Comparison of ENCODE assay signal across 1 cellular context in the genomic region with DNA sequence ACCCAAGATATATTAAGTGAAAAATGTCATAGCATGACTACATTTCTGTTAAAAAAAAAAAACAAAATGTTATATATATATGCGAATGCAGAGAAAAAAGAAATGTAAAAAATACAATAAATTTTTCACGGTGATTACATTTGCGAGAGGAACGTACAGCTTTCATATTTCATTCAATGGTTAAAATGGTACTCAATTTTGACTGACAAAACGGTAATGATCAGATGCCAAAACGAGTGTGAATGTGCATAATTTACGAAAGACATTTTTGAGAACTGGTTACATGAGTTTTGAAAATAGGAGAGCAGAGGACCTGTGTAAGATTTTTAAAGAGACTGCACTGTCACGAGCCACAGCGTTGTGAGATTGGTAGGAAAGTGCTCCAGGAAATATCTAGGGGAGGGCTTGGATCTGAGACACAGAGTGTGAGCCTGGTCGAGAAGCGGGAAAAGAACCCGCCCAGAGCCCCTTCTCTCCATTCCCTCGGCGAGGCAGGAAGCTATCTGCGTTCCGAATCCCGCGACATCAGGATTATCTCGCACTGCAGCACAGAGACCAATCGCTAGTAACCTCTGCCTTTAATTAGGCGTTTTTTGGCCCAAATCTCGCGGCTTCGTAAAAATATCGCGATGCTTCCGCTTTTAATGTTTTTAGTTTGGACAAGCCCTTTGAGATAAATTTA.
TF ChIP-seq lines count a peak whose summit lies in the region.

No MANE protein-coding gene starts in this region.

TF ChIP-seq in K562, 482 proteins besides CTCF, POLR2A, EP300 and RAD21 (continued from another document):
- TF ChIP-seq POLR2B (IDR thresholded peaks at IDR 0.05; ENCODE audit: low read depth, partially characterized antibody) (peak; percentile 90), TAF1 (IDR thresholded peaks at IDR 0.05; ENCODE audit: control insufficient read depth, extremely low read depth, insufficient read depth, low read length, severe bottlenecking) (peak; percentile 95), ZSCAN29 (IDR thresholded peaks at IDR 0.05) (no peak), CBFB (CRISPR knock-in tag; IDR thresholded peaks at IDR 0.05) (no peak), CC2D1A (IDR thresholded peaks at IDR 0.05) (peak; percentile 64; the same call in 1 of the 2 replicates), NR2C1 (IDR thresholded peaks at IDR 0.05) (no peak), NR2C1 (tag; IDR thresholded peaks at IDR 0.05) (peak; percentile 44; the same call in 1 of the 2 replicates), ZNF830 (CRISPR knock-in tag; IDR thresholded peaks at IDR 0.05) (0 out of 2 replicates have a peak, but pooled peaks have one; percentile 59), BMI1 (IDR thresholded peaks at IDR 0.05; ENCODE audit: low read length) (0 out of 2 replicates have a peak, but pooled peaks have one; percentile 18), XRCC3 (IDR thresholded peaks at IDR 0.05) (no peak), HNRNPLL (IDR thresholded peaks at IDR 0.05; ENCODE audit: low read depth, low read length, poor library complexity, severe bottlenecking) (no peak), RBM39 (optimal IDR thresholded peaks at IDR 0.05; ENCODE audit: low read depth, low read length) (no peak), HES1 (IDR thresholded peaks at IDR 0.05; ENCODE audit: low read depth) (no peak), KAT8 (IDR thresholded peaks at IDR 0.05; ENCODE audit: low read depth) (no peak), BRD9 (IDR thresholded peaks at IDR 0.05; ENCODE audit: low read depth, partially characterized antibody) (peak; percentile 76), ZNF445 (CRISPR knock-in tag; IDR thresholded peaks at IDR 0.05; ENCODE audit: low read depth) (no peak), SIN3B (IDR thresholded peaks at IDR 0.05; ENCODE audit: low read depth) (no peak), NFRKB (IDR thresholded peaks at IDR 0.05; ENCODE audit: low read depth) (peak; percentile 79), FOXP1 (CRISPR knock-in tag; IDR thresholded peaks at IDR 0.05) (no peak), CBX1 (IDR thresholded peaks at IDR 0.05; ENCODE audit: low read depth) (peak; percentile 40; the same call in 1 of the 2 replicates), CHCHD3 (CRISPR knock-in tag; IDR thresholded peaks at IDR 0.05) (peak; percentile 78; the same call in 1 of the 2 replicates)
- TF ChIP-seq, protein P1, sequence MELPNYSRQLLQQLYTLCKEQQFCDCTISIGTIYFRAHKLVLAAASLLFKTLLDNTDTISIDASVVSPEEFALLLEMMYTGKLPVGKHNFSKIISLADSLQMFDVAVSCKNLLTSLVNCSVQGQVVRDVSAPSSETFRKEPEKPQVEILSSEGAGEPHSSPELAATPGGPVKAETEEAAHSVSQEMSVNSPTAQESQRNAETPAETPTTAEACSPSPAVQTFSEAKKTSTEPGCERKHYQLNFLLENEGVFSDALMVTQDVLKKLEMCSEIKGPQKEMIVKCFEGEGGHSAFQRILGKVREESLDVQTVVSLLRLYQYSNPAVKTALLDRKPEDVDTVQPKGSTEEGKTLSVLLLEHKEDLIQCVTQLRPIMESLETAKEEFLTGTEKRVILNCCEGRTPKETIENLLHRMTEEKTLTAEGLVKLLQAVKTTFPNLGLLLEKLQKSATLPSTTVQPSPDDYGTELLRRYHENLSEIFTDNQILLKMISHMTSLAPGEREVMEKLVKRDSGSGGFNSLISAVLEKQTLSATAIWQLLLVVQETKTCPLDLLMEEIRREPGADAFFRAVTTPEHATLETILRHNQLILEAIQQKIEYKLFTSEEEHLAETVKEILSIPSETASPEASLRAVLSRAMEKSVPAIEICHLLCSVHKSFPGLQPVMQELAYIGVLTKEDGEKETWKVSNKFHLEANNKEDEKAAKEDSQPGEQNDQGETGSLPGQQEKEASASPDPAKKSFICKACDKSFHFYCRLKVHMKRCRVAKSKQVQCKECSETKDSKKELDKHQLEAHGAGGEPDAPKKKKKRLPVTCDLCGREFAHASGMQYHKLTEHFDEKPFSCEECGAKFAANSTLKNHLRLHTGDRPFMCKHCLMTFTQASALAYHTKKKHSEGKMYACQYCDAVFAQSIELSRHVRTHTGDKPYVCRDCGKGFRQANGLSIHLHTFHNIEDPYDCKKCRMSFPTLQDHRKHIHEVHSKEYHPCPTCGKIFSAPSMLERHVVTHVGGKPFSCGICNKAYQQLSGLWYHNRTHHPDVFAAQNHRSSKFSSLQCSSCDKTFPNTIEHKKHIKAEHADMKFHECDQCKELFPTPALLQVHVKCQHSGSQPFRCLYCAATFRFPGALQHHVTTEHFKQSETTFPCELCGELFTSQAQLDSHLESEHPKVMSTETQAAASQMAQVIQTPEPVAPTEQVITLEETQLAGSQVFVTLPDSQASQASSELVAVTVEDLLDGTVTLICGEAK (IDR thresholded peaks at IDR 0.05), result peak; percentile 41
- TF ChIP-seq, protein P1 (CRISPR knock-in tag; IDR thresholded peaks at IDR 0.05), result no peak
- TF ChIP-seq, protein P2, sequence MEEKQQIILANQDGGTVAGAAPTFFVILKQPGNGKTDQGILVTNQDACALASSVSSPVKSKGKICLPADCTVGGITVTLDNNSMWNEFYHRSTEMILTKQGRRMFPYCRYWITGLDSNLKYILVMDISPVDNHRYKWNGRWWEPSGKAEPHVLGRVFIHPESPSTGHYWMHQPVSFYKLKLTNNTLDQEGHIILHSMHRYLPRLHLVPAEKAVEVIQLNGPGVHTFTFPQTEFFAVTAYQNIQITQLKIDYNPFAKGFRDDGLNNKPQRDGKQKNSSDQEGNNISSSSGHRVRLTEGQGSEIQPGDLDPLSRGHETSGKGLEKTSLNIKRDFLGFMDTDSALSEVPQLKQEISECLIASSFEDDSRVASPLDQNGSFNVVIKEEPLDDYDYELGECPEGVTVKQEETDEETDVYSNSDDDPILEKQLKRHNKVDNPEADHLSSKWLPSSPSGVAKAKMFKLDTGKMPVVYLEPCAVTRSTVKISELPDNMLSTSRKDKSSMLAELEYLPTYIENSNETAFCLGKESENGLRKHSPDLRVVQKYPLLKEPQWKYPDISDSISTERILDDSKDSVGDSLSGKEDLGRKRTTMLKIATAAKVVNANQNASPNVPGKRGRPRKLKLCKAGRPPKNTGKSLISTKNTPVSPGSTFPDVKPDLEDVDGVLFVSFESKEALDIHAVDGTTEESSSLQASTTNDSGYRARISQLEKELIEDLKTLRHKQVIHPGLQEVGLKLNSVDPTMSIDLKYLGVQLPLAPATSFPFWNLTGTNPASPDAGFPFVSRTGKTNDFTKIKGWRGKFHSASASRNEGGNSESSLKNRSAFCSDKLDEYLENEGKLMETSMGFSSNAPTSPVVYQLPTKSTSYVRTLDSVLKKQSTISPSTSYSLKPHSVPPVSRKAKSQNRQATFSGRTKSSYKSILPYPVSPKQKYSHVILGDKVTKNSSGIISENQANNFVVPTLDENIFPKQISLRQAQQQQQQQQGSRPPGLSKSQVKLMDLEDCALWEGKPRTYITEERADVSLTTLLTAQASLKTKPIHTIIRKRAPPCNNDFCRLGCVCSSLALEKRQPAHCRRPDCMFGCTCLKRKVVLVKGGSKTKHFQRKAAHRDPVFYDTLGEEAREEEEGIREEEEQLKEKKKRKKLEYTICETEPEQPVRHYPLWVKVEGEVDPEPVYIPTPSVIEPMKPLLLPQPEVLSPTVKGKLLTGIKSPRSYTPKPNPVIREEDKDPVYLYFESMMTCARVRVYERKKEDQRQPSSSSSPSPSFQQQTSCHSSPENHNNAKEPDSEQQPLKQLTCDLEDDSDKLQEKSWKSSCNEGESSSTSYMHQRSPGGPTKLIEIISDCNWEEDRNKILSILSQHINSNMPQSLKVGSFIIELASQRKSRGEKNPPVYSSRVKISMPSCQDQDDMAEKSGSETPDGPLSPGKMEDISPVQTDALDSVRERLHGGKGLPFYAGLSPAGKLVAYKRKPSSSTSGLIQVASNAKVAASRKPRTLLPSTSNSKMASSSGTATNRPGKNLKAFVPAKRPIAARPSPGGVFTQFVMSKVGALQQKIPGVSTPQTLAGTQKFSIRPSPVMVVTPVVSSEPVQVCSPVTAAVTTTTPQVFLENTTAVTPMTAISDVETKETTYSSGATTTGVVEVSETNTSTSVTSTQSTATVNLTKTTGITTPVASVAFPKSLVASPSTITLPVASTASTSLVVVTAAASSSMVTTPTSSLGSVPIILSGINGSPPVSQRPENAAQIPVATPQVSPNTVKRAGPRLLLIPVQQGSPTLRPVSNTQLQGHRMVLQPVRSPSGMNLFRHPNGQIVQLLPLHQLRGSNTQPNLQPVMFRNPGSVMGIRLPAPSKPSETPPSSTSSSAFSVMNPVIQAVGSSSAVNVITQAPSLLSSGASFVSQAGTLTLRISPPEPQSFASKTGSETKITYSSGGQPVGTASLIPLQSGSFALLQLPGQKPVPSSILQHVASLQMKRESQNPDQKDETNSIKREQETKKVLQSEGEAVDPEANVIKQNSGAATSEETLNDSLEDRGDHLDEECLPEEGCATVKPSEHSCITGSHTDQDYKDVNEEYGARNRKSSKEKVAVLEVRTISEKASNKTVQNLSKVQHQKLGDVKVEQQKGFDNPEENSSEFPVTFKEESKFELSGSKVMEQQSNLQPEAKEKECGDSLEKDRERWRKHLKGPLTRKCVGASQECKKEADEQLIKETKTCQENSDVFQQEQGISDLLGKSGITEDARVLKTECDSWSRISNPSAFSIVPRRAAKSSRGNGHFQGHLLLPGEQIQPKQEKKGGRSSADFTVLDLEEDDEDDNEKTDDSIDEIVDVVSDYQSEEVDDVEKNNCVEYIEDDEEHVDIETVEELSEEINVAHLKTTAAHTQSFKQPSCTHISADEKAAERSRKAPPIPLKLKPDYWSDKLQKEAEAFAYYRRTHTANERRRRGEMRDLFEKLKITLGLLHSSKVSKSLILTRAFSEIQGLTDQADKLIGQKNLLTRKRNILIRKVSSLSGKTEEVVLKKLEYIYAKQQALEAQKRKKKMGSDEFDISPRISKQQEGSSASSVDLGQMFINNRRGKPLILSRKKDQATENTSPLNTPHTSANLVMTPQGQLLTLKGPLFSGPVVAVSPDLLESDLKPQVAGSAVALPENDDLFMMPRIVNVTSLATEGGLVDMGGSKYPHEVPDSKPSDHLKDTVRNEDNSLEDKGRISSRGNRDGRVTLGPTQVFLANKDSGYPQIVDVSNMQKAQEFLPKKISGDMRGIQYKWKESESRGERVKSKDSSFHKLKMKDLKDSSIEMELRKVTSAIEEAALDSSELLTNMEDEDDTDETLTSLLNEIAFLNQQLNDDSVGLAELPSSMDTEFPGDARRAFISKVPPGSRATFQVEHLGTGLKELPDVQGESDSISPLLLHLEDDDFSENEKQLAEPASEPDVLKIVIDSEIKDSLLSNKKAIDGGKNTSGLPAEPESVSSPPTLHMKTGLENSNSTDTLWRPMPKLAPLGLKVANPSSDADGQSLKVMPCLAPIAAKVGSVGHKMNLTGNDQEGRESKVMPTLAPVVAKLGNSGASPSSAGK (IDR thresholded peaks at IDR 0.05), result peak; percentile 72; the same call in 1 of the 2 replicates
- TF ChIP-seq, protein P3, sequence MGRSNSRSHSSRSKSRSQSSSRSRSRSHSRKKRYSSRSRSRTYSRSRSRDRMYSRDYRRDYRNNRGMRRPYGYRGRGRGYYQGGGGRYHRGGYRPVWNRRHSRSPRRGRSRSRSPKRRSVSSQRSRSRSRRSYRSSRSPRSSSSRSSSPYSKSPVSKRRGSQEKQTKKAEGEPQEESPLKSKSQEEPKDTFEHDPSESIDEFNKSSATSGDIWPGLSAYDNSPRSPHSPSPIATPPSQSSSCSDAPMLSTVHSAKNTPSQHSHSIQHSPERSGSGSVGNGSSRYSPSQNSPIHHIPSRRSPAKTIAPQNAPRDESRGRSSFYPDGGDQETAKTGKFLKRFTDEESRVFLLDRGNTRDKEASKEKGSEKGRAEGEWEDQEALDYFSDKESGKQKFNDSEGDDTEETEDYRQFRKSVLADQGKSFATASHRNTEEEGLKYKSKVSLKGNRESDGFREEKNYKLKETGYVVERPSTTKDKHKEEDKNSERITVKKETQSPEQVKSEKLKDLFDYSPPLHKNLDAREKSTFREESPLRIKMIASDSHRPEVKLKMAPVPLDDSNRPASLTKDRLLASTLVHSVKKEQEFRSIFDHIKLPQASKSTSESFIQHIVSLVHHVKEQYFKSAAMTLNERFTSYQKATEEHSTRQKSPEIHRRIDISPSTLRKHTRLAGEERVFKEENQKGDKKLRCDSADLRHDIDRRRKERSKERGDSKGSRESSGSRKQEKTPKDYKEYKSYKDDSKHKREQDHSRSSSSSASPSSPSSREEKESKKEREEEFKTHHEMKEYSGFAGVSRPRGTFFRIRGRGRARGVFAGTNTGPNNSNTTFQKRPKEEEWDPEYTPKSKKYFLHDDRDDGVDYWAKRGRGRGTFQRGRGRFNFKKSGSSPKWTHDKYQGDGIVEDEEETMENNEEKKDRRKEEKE (IDR thresholded peaks at IDR 0.05; ENCODE audit: borderline replicate concordance in 1 of 2, control insufficient read depth in 1 of 2, low read depth in 2 of 2, low read length in 1 of 2), result 0 out of 4 replicates have a peak, but pooled peaks of 1 of the 2 experiments have one; percentile 56
